In genomic region chr7:51639661-51640340, GRCh38 we compare ENCODE assay signal across 14 cellular contexts.
"Had no signal": no experiment of that assay in that cellular context is flagged by ENCODE, and none has a peak within 500 bp of the region (broad histone marks: within the 10 kb centered on the region; RNA-seq: fewer than 3 reads in every experiment).

No MANE protein-coding gene starts in this region.

- H3K4me3 ChIP-seq: cardiac muscle cell, colonic mucosa, mucosa of descending colon, sigmoid colon had no signal

- DNase-seq: activated CD4-positive, alpha-beta T cell treated with anti-CD3 and anti-CD28 coated beads, Interleukin-2, amount 50 U/mL, for 4 hours; activated gamma-delta T cell; activated T-cell treated with anti-CD3 and anti-CD28 coated beads, Interleukin-2, amount 50 U/mL, for 24 hours; colonic mucosa; foreskin keratinocyte; mammary epithelial cell; mucosa of descending colon; occipital lobe; sigmoid colon; stimulated activated CD4-positive, alpha-beta T cell treated with anti-CD3 and anti-CD28 coated beads, Interleukin-4, amount 100 ng/mL, for 1 hour; stimulated activated CD8-positive, alpha-beta memory T cell treated with anti-CD3 and anti-CD28 coated beads, Interleukin-4, amount 100 ng/mL, for 48 hours had no signal

- H3K9me3 ChIP-seq: colonic mucosa, mucosa of descending colon, sigmoid colon had no signal

- ATAC-seq: foreskin keratinocyte; natural killer cell treated with Interleukin-12 subunit alpha and Interleukin-12 subunit beta and Interleukin-15 and Interleukin-18, amount 100 ng/mL, for 72 hours had no signal

- FAIRE-seq: endothelial cell of umbilical vein had no signal

- H3K27ac ChIP-seq: cardiac muscle cell, colonic mucosa, foreskin keratinocyte, sigmoid colon had no signal

- H3K27me3 ChIP-seq: cardiac muscle cell, colonic mucosa, foreskin keratinocyte, sigmoid colon had no signal

- H3K4me1 ChIP-seq: colonic mucosa, foreskin keratinocyte, sigmoid colon had no signal

- H3K36me3 ChIP-seq: cardiac muscle cell, colonic mucosa, sigmoid colon had no signal
